1 cellular context compared by ENCODE assay signal in genomic region chr1:30731806-30732276, GRCh38.
A peak's percentile ranks its signal among the peaks of the same experiment; 100 is the strongest.
TF ChIP-seq lines count a peak whose summit lies in the region.

No MANE protein-coding gene starts in this region.

TF ChIP-seq in K562, 482 proteins besides CTCF, POLR2A, EP300 and RAD21 (continued from another document and continues in another):
- TF ChIP-seq MGA (IDR thresholded peaks at IDR 0.05), result no peak
- TF ChIP-seq ZBTB49 (CRISPR knock-in tag; IDR thresholded peaks at IDR 0.05; ENCODE audit: borderline replicate concordance), result no peak
- TF ChIP-seq BHLHE40 (IDR thresholded peaks at IDR 0.05; ENCODE audit: low read length), result no peak
- no peak for TF ChIP-seq TCF7L2 (IDR thresholded peaks at IDR 0.05; ENCODE audit: low read depth, low read length)
- TF ChIP-seq CTCFL (IDR thresholded peaks at IDR 0.05; ENCODE audit: borderline replicate concordance, insufficient read depth, low read depth, low read length, poor library complexity, severe bottlenecking), result no peak
- TF ChIP-seq KAT8 (IDR thresholded peaks at IDR 0.05; ENCODE audit: low read depth), result no peak
- TF ChIP-seq SRSF9 (IDR thresholded peaks at IDR 0.05; ENCODE audit: borderline replicate concordance, low read depth, low read length), result no peak
- no peak for TF ChIP-seq E2F8 (IDR thresholded peaks at IDR 0.05; ENCODE audit: low read depth, partially characterized antibody)
- TF ChIP-seq NFE2L1 (tag; IDR thresholded peaks at IDR 0.05; ENCODE audit: borderline replicate concordance, low read depth), result no peak
- no peak for TF ChIP-seq SNIP1 (IDR thresholded peaks at IDR 0.05; ENCODE audit: low read depth)
- no peak for TF ChIP-seq DNMT1 (IDR thresholded peaks at IDR 0.05)
- TF ChIP-seq GABPB1 (CRISPR knock-in tag; IDR thresholded peaks at IDR 0.05), result no peak
- 0 out of 2 replicates have a peak, but pooled peaks have one; percentile 4 for TF ChIP-seq RHOXF2B (CRISPR knock-in tag; conservative IDR thresholded peaks at IDR 0.05)
- no peak for TF ChIP-seq ZNF436 (CRISPR knock-in tag; IDR thresholded peaks at IDR 0.05)
- TF ChIP-seq KAT2B (IDR thresholded peaks at IDR 0.05; ENCODE audit: low read depth, low read length), result no peak
- TF ChIP-seq TSHZ1 (CRISPR knock-in tag; IDR thresholded peaks at IDR 0.05), result no peak
- TF ChIP-seq PHF20 (IDR thresholded peaks at IDR 0.05; ENCODE audit: partially characterized antibody), result peak; percentile 25
- TF ChIP-seq CCAR2 (IDR thresholded peaks at IDR 0.05; ENCODE audit: low read depth, low read length), result no peak
- no peak for TF ChIP-seq ZNF124 (CRISPR knock-in tag; IDR thresholded peaks at IDR 0.05)
- TF ChIP-seq NRF1 (conservative IDR thresholded peaks at IDR 0.05 in 1 of 2, IDR thresholded peaks at IDR 0.05 in 1 of 2), result no peak; a peak in 1 of 4 replicates
- TF ChIP-seq NFRKB (IDR thresholded peaks at IDR 0.05; ENCODE audit: low read depth), result peak; percentile 70; the same call in 1 of the 2 replicates
- TF ChIP-seq CC2D1A (IDR thresholded peaks at IDR 0.05), result 0 out of 2 replicates have a peak, but pooled peaks have one; percentile 10
- no peak for TF ChIP-seq ETV1 (tag; conservative IDR thresholded peaks at IDR 0.05; ENCODE audit: low read depth)
- no peak for TF ChIP-seq MITF (IDR thresholded peaks at IDR 0.05)
- no peak for TF ChIP-seq STAG1 (CRISPR knock-in tag; IDR thresholded peaks at IDR 0.05; ENCODE audit: borderline replicate concordance)
- peak; percentile 59 for TF ChIP-seq DPF2 (IDR thresholded peaks at IDR 0.05)
- TF ChIP-seq ARID2 (IDR thresholded peaks at IDR 0.05), result no peak
- no peak for TF ChIP-seq KLF13 (tag; IDR thresholded peaks at IDR 0.05; ENCODE audit: borderline replicate concordance, low read depth)
